1 cellular context compared by ENCODE assay signal in the genomic region with DNA sequence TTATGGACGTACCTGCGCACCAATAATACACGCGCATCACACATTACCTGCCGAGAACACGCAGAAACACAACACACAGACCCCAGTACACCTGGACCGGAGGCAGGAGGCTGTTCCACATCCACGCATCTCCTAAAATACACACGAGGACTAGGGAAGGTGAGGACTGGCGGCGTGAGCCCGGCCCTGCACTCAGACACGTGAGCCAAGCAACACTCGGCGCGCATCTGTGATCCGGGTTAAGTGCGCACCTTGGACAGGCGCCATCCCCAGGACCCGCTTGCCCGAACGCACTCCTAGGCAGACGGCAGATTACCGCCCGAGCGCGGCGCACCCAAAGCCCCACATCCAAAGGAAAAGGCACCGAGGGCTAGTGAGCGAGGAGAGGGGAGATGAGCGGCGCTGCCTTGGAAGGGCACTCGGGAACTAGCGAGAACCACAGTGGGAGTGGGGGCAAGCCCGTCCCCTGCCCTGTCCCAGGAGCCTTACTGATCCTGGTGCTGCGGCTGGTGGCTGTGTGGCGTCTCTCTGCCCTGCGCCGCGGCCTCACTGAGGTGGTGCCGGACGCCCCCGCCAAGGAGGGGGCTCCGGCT.
TF ChIP-seq lines count a peak whose summit lies in the region.

No MANE protein-coding gene starts in this region.

TF ChIP-seq in HepG2, 621 proteins besides CTCF, POLR2A, EP300 and RAD21 (continued from another document and continues in another):
- TF ChIP-seq ZFP36L1 (CRISPR knock-in tag; IDR thresholded peaks at IDR 0.05) (no peak), ZNF256 (CRISPR knock-in tag; conservative IDR thresholded peaks at IDR 0.05) (no peak), DPF2 (CRISPR knock-in tag; IDR thresholded peaks at IDR 0.05; ENCODE audit: borderline replicate concordance, low read depth) (no peak), CBX1 (IDR thresholded peaks at IDR 0.05; ENCODE audit: low read depth) (no peak), ZFP62 (CRISPR knock-in tag; IDR thresholded peaks at IDR 0.05) (no peak), ZNF672 (CRISPR knock-in tag; IDR thresholded peaks at IDR 0.05) (no peak), ZNF724P (CRISPR knock-in tag; IDR thresholded peaks at IDR 0.05; ENCODE audit: borderline replicate concordance) (no peak), TEAD3 (CRISPR knock-in tag; optimal IDR thresholded peaks at IDR 0.05; ENCODE audit: borderline replicate concordance) (no peak), SIX4 (CRISPR knock-in tag; IDR thresholded peaks at IDR 0.05) (no peak), ZNF713 (CRISPR knock-in tag; IDR thresholded peaks at IDR 0.05) (0 out of 2 replicates have a peak, but pooled peaks have one; percentile 77), ZSCAN25 (CRISPR knock-in tag; IDR thresholded peaks at IDR 0.05) (0 out of 2 replicates have a peak, but pooled peaks have one; percentile 21), HDAC1 (CRISPR knock-in tag; IDR thresholded peaks at IDR 0.05) (peak; percentile 50; the same call in 1 of the 2 replicates), ELF1 (CRISPR knock-in tag; IDR thresholded peaks at IDR 0.05) (no peak), CBX5 (CRISPR knock-in tag; IDR thresholded peaks at IDR 0.05; ENCODE audit: borderline replicate concordance) (no peak), RFX1 (IDR thresholded peaks at IDR 0.05) (no peak), SP2 (CRISPR knock-in tag; IDR thresholded peaks at IDR 0.05) (no peak), NFKB2 (CRISPR knock-in tag; IDR thresholded peaks at IDR 0.05; ENCODE audit: borderline replicate concordance) (no peak), RAD51 (IDR thresholded peaks at IDR 0.05; ENCODE audit: borderline replicate concordance) (no peak), CEBPB (IDR thresholded peaks at IDR 0.05; ENCODE audit: borderline replicate concordance, low read depth, low read length) (no peak), ZNF549 (CRISPR knock-in tag; IDR thresholded peaks at IDR 0.05) (no peak), JARID2 (CRISPR knock-in tag; IDR thresholded peaks at IDR 0.05; ENCODE audit: insufficient replicate concordance) (no peak), PAWR (CRISPR knock-in tag; IDR thresholded peaks at IDR 0.05; ENCODE audit: borderline replicate concordance) (no peak), PITX1 (CRISPR knock-in tag; IDR thresholded peaks at IDR 0.05) (0 out of 2 replicates have a peak, but pooled peaks have one; percentile 44), ZIK1 (CRISPR knock-in tag; IDR thresholded peaks at IDR 0.05; ENCODE audit: borderline replicate concordance, low read depth) (peak; percentile 59; the same call in 1 of the 2 replicates)
- TF ChIP-seq, protein P1, sequence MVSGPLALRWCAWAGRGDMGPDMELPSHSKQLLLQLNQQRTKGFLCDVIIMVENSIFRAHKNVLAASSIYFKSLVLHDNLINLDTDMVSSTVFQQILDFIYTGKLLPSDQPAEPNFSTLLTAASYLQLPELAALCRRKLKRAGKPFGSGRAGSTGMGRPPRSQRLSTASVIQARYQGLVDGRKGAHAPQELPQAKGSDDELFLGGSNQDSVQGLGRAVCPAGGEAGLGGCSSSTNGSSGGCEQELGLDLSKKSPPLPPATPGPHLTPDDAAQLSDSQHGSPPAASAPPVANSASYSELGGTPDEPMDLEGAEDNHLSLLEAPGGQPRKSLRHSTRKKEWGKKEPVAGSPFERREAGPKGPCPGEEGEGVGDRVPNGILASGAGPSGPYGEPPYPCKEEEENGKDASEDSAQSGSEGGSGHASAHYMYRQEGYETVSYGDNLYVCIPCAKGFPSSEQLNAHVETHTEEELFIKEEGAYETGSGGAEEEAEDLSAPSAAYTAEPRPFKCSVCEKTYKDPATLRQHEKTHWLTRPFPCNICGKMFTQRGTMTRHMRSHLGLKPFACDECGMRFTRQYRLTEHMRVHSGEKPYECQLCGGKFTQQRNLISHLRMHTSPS (CRISPR knock-in tag; IDR thresholded peaks at IDR 0.05; ENCODE audit: low read depth), result no peak; the same call in 1 of the 2 replicates
- TF ChIP-seq, protein P2, sequence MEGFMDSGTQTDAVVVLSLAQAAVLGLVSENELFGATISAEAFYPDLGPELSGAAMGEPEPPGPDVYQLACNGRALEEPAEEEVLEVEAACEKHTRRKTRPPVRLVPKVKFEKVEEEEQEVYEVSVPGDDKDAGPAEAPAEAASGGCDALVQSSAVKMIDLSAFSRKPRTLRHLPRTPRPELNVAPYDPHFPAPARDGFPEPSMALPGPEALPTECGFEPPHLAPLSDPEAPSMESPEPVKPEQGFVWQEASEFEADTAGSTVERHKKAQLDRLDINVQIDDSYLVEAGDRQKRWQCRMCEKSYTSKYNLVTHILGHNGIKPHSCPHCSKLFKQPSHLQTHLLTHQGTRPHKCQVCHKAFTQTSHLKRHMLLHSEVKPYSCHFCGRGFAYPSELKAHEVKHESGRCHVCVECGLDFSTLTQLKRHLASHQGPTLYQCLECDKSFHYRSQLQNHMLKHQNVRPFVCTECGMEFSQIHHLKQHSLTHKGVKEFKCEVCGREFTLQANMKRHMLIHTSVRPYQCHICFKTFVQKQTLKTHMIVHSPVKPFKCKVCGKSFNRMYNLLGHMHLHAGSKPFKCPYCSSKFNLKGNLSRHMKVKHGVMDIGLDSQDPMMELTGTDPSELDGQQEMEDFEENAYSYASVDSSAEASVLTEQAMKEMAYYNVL (CRISPR knock-in tag; IDR thresholded peaks at IDR 0.05; ENCODE audit: borderline replicate concordance), result peak; percentile 26; the same call in 1 of the 2 replicates
- TF ChIP-seq, protein P3, sequence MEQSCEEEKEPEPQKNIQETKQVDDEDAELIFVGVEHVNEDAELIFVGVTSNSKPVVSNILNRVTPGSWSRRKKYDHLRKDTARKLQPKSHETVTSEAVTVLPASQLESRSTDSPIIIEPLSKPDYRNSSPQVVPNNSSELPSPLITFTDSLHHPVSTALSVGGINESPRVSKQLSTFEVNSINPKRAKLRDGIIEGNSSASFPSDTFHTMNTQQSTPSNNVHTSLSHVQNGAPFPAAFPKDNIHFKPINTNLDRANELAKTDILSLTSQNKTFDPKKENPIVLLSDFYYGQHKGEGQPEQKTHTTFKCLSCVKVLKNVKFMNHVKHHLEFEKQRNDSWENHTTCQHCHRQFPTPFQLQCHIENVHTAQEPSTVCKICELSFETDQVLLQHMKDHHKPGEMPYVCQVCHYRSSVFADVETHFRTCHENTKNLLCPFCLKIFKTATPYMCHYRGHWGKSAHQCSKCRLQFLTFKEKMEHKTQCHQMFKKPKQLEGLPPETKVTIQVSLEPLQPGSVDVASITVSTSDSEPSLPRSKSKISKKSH (CRISPR knock-in tag; IDR thresholded peaks at IDR 0.05; ENCODE audit: borderline replicate concordance), result peak; percentile 90
- TF ChIP-seq, protein P4, sequence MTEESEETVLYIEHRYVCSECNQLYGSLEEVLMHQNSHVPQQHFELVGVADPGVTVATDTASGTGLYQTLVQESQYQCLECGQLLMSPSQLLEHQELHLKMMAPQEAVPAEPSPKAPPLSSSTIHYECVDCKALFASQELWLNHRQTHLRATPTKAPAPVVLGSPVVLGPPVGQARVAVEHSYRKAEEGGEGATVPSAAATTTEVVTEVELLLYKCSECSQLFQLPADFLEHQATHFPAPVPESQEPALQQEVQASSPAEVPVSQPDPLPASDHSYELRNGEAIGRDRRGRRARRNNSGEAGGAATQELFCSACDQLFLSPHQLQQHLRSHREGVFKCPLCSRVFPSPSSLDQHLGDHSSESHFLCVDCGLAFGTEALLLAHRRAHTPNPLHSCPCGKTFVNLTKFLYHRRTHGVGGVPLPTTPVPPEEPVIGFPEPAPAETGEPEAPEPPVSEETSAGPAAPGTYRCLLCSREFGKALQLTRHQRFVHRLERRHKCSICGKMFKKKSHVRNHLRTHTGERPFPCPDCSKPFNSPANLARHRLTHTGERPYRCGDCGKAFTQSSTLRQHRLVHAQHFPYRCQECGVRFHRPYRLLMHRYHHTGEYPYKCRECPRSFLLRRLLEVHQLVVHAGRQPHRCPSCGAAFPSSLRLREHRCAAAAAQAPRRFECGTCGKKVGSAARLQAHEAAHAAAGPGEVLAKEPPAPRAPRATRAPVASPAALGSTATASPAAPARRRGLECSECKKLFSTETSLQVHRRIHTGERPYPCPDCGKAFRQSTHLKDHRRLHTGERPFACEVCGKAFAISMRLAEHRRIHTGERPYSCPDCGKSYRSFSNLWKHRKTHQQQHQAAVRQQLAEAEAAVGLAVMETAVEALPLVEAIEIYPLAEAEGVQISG (CRISPR knock-in tag; IDR thresholded peaks at IDR 0.05), result no peak
- TF ChIP-seq, protein P5, sequence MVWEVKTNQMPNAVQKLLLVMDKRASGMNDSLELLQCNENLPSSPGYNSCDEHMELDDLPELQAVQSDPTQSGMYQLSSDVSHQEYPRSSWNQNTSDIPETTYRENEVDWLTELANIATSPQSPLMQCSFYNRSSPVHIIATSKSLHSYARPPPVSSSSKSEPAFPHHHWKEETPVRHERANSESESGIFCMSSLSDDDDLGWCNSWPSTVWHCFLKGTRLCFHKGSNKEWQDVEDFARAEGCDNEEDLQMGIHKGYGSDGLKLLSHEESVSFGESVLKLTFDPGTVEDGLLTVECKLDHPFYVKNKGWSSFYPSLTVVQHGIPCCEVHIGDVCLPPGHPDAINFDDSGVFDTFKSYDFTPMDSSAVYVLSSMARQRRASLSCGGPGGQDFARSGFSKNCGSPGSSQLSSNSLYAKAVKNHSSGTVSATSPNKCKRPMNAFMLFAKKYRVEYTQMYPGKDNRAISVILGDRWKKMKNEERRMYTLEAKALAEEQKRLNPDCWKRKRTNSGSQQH (CRISPR knock-in tag; IDR thresholded peaks at IDR 0.05; ENCODE audit: low read depth), result no peak
- TF ChIP-seq, protein P6, sequence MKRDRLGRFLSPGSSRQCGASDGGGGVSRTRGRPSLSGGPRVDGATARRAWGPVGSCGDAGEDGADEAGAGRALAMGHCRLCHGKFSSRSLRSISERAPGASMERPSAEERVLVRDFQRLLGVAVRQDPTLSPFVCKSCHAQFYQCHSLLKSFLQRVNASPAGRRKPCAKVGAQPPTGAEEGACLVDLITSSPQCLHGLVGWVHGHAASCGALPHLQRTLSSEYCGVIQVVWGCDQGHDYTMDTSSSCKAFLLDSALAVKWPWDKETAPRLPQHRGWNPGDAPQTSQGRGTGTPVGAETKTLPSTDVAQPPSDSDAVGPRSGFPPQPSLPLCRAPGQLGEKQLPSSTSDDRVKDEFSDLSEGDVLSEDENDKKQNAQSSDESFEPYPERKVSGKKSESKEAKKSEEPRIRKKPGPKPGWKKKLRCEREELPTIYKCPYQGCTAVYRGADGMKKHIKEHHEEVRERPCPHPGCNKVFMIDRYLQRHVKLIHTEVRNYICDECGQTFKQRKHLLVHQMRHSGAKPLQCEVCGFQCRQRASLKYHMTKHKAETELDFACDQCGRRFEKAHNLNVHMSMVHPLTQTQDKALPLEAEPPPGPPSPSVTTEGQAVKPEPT (CRISPR knock-in tag; IDR thresholded peaks at IDR 0.05; ENCODE audit: low read depth), result no peak
- TF ChIP-seq, protein P7, sequence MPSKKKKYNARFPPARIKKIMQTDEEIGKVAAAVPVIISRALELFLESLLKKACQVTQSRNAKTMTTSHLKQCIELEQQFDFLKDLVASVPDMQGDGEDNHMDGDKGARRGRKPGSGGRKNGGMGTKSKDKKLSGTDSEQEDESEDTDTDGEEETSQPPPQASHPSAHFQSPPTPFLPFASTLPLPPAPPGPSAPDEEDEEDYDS (CRISPR knock-in tag; IDR thresholded peaks at IDR 0.05), result 0 out of 2 replicates have a peak, but pooled peaks have one; percentile 10
- TF ChIP-seq, protein P8, sequence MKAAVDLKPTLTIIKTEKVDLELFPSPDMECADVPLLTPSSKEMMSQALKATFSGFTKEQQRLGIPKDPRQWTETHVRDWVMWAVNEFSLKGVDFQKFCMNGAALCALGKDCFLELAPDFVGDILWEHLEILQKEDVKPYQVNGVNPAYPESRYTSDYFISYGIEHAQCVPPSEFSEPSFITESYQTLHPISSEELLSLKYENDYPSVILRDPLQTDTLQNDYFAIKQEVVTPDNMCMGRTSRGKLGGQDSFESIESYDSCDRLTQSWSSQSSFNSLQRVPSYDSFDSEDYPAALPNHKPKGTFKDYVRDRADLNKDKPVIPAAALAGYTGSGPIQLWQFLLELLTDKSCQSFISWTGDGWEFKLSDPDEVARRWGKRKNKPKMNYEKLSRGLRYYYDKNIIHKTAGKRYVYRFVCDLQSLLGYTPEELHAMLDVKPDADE (CRISPR knock-in tag; IDR thresholded peaks at IDR 0.05), result no peak
- TF ChIP-seq, protein P9, sequence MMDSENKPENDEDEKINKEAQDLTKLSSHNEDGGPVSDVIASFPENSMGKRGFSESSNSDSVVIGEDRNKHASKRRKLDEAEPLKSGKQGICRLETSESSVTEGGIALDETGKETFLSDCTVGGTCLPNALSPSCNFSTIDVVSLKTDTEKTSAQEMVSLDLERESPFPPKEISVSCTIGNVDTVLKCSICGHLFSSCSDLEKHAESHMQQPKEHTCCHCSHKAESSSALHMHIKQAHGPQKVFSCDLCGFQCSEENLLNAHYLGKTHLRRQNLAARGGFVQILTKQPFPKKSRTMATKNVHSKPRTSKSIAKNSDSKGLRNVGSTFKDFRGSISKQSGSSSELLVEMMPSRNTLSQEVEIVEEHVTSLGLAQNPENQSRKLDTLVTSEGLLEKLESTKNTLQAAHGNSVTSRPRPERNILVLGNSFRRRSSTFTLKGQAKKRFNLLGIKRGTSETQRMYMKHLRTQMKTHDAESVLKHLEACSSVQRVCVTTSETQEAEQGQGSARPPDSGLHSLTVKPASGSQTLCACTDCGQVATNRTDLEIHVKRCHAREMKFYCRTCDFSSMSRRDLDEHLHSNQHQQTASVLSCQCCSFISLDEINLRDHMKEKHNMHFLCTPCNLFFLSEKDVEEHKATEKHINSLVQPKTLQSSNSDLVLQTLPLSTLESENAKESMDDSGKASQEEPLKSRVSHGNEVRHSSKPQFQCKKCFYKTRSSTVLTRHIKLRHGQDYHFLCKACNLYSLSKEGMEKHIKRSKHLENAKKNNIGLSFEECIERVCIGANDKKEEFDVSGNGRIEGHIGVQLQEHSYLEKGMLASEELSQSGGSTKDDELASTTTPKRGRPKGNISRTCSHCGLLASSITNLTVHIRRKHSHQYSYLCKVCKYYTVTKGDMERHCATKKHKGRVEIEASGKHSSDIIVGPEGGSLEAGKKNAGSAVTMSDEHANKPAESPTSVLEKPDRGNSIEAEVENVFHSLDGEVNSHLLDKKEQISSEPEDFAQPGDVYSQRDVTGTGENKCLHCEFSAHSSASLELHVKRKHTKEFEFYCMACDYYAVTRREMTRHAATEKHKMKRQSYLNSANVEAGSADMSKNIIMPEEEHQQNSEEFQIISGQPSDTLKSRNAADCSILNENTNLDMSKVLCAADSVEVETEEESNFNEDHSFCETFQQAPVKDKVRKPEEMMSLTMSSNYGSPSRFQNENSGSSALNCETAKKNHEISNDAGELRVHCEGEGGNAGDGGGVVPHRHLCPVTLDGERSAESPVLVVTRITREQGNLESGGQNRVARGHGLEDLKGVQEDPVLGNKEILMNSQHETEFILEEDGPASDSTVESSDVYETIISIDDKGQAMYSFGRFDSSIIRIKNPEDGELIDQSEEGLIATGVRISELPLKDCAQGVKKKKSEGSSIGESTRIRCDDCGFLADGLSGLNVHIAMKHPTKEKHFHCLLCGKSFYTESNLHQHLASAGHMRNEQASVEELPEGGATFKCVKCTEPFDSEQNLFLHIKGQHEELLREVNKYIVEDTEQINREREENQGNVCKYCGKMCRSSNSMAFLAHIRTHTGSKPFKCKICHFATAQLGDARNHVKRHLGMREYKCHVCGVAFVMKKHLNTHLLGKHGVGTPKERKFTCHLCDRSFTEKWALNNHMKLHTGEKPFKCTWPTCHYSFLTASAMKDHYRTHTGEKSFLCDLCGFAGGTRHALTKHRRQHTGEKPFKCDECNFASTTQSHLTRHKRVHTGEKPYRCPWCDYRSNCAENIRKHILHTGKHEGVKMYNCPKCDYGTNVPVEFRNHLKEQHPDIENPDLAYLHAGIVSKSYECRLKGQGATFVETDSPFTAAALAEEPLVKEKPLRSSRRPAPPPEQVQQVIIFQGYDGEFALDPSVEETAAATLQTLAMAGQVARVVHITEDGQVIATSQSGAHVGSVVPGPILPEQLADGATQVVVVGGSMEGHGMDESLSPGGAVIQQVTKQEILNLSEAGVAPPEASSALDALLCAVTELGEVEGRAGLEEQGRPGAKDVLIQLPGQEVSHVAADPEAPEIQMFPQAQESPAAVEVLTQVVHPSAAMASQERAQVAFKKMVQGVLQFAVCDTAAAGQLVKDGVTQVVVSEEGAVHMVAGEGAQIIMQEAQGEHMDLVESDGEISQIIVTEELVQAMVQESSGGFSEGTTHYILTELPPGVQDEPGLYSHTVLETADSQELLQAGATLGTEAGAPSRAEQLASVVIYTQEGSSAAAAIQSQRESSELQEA (CRISPR knock-in tag; IDR thresholded peaks at IDR 0.05; ENCODE audit: not compliant biosample characterization), result no peak
